ENCODE assay signal across 23 cellular contexts in the genomic region with DNA sequence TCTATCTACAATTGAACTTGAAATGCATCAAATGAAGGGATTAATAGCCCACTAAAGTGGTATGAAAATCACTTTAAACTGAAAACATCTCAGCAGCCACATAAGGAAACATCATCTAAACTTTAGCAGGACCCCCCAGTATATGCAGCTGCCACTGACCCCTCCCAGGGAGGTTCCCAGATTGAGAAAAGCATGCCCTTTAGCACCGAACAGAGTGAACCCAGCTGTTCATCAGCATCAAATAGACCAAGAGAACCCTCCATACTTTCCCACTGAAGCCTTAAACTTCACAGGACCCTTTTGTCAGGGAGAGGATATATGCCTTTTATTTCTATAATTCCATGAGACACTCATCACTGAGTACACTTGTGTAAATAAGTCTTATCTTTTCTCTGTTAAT.
"Had no signal": no experiment of that assay in that cellular context is flagged by ENCODE, and none has a peak within 500 bp of the region (broad histone marks: within the 10 kb centered on the region; RNA-seq: fewer than 3 reads in every experiment).

No MANE protein-coding gene starts in this region.

- H3K27ac Mint-ChIP-seq: IgD-negative memory B cell had no signal

- H3K36me3 Mint-ChIP-seq: IgD-negative memory B cell had no signal

- H3K4me3 Mint-ChIP-seq: IgD-negative memory B cell had no signal

- H3K9me3 ChIP-seq: SK-N-SH had no signal

- H3K27ac ChIP-seq: HL-60, KMS-11 had no signal

- H3K4me3 ChIP-seq: K562 had no signal

- H3K4me1 Mint-ChIP-seq: IgD-negative memory B cell had no signal

- DNase-seq: Kasumi-1, MM.1S, NCI-H1092 treated with DMSO at 0.1 percent for 48 hours, NCI-H1436, NCI-H187, NCI-H2029, NCI-H2081 treated with DMSO at 0.1 percent for 48 hours, NCI-H2171, NCI-H226, NCI-H446, NCI-H510A, NCI-H524 treated with DMSO at 0.1 percent for 48 hours, NCI-H69, NCI-H774, Right ventricle myocardium superior, RPMI8226, SIG-M5, SK-N-SH, SW 1271 had no signal
